In the genomic region with DNA sequence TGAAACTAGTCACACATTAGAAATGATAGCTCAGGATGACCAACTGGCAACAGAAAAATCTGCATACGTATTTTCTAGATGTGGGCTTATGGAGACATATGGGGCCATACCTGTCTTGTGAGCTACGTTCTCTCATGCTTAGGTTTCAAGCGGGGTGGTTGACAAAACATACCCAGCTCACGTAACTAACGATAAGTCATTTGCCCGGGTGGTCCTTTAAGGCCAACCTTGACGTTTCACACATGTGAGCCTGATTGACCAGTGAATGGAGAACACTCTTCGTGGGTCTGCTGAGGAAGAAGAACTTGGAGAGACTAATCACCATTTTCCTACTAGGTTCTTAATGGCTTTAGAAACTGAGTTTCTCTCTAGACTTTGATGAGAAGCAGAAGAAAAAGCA, we compare ENCODE assay signal across 1 cellular context.
TF ChIP-seq lines count a peak whose summit lies in the region.

No MANE protein-coding gene starts in this region.

TF ChIP-seq in GM23338, 12 proteins besides CTCF, POLR2A, EP300 and RAD21 (continued from another document):
- TF ChIP-seq JUNB (IDR thresholded peaks at IDR 0.05; ENCODE audit: unreplicated experiment) (no peak), NANOG (IDR thresholded peaks at IDR 0.05; ENCODE audit: borderline replicate concordance) (no peak)
